1 cellular context compared by ENCODE assay signal in the genomic region with DNA sequence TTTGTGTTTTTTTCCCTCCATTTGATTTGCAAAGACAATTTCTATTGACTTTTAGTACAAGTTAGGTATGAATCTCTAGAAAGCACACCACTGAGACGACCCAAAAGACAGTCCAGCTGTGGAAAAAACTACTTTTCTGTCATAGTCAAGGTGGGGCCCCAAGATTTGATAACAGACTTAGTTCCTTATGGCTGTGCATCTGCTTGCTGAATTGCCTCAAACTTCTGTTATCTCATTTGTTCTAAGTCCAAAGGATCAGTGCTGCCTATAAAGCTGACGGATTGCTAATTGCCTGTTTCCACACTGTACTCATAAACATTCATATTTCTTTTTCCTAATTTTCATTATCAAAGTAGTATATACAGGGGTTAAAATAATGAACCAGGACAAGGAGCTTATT.
TF ChIP-seq lines count a peak whose summit lies in the region.

No MANE protein-coding gene starts in this region.

TF ChIP-seq in H1, 55 proteins besides CTCF, POLR2A, EP300 and RAD21:
- TF ChIP-seq CEBPB (IDR thresholded peaks at IDR 0.05; ENCODE audit: low read depth, low read length), result no peak
- no peak for TF ChIP-seq SIRT6 (IDR thresholded peaks at IDR 0.05; ENCODE audit: low read length)
- no peak for TF ChIP-seq JUND (IDR thresholded peaks at IDR 0.05; ENCODE audit: low read length)
- no peak for TF ChIP-seq BACH1 (IDR thresholded peaks at IDR 0.05; ENCODE audit: low read length)
